Comparison of ENCODE assay signal across 1 cellular context in genomic region chr6:109252261-109253041, GRCh38.
TF ChIP-seq lines count a peak whose summit lies in the region.

No MANE protein-coding gene starts in this region.

TF ChIP-seq in GM23338, 12 proteins besides CTCF, POLR2A, EP300 and RAD21 (continued from another document):
- TF ChIP-seq ZNF462 (CRISPR knock-in tag; IDR thresholded peaks at IDR 0.05) (no peak), EZH2 (IDR thresholded peaks at IDR 0.05; ENCODE audit: low read depth, unreplicated experiment) (no peak)
